Comparison of ENCODE assay signal across 9 cellular contexts in the genomic region with DNA sequence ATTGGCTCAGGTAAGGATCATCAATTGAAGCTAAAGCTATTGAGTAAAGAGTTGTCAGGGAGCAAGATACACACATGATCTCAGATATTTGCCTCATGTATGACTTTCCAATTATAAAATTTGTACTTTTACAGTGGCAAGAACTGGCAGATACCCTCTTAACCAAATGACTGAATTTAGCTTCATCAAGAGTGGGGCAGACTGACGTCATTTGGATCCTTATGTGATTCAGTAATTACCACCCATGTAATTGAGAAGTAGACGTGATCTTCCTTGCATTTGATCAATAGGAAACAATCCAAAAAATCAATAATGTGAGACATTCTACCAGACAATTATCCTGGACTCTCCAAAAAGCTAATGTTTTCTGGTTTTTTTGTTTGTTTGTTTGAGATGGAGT. TPM values are rescaled to one million over a fixed set of nuclear protein-coding genes. Genes with fewer than 3 reads are reported as not detected.
"Had no signal": no experiment of that assay in that cellular context is flagged by ENCODE, and none has a peak within 500 bp of the region (broad histone marks: within the 10 kb centered on the region; RNA-seq: fewer than 3 reads in every experiment).

No MANE protein-coding gene starts in this region.

- H3K4me2 ChIP-seq: KMS-11 had no signal

- H3K27ac ChIP-seq: HL-60, KMS-11 had no signal

- DNase-seq: IMR-90, KBM-7, KG1 had no signal

- FAIRE-seq: HTR-8/SVneo had no signal

- H3K9ac ChIP-seq: KMS-11 had no signal

RNA-seq across cellular contexts. Expression of a gene that starts 8.9 kb away (rescaled TPM):
- total RNA-seq: HT-29, HT1080, IMR-90 had no signal
- polyA plus RNA-seq: IgD-negative memory B cell, IMR-90 had no signal
